ENCODE assay signal across 8 cellular contexts in genomic region chr11:114440121-114440860, GRCh38. TPM values are rescaled to one million over a fixed set of nuclear protein-coding genes. Genes with fewer than 3 reads are reported as not detected.
A peak's percentile ranks its signal among the peaks of the same experiment; 100 is the strongest.
DNase-seq lines count a peak whose midpoint lies in the region; ATAC-seq, FAIRE-seq and TF ChIP-seq lines count a peak whose summit lies in the region.

No MANE protein-coding gene starts in this region.

- H3K4me3 Mint-ChIP-seq in stimulated activated naive B cell treated with anti-CD40 and anti-IgM and Interleukin-4, amounts not matched to agents 10 μg/mL and 1 μg/mL and 100 μg/mL, for 72 hours, result peak overlapping the region; percentile 93 to 98

- no peaks in the 10 kb centered on the region for H3K27me3 ChIP-seq in ACC112 (ENCODE audit: insufficient read depth, low read length)

- H3K36me3 Mint-ChIP-seq in stimulated activated naive B cell treated with anti-CD40 and anti-IgM and Interleukin-4, amounts not matched to agents 10 μg/mL and 1 μg/mL and 100 μg/mL, for 72 hours, result peaks cover 0 to 23% of the 10 kb centered on the region in 2 donors

- peaks cover 23% of the 10 kb centered on the region for H3K4me1 ChIP-seq in ACC112 (ENCODE audit: control insufficient read depth, insufficient read depth, low read length, unreplicated experiment)

- FAIRE-seq in GM12891 (lab: Jason Lieb, UNC), result no peak

- peaks cover 23% of the 10 kb centered on the region; the same call in 1 of the 2 replicates for H3K36me3 ChIP-seq in ACC112 (ENCODE audit: insufficient read depth, low read length)

- DNase-seq in HFF-Myc (ENCODE audit: extremely low read depth, low read depth) (no peak), amniotic epithelial cell (ENCODE audit: low read depth) (peak; percentile 52), inferior parietal cortex (ENCODE audit: extremely low spot score) (peak; percentile 39), NCI-H1694 treated with DMSO at 0.1 percent for 48 hours (lab: John Stamatoyannopoulos, UW) (no peak), GM12891 (ENCODE audit: insufficient read length, low spot score) (no peak), DMS79 (lab: John Stamatoyannopoulos, UW) (no peak)
- no peak for DNase-seq in stimulated activated naive B cell treated with anti-CD40 and anti-IgM and Interleukin-4, amounts not matched to agents 10 μg/mL and 1 μg/mL and 100 μg/mL, for 72 hours

- no peaks in the 10 kb centered on the region for H3K9me3 Mint-ChIP-seq in stimulated activated naive B cell treated with anti-CD40 and anti-IgM and Interleukin-4, amounts not matched to agents 10 μg/mL and 1 μg/mL and 100 μg/mL, for 72 hours

- peaks cover 13 to 24% of the 10 kb centered on the region in 2 donors for H3K4me1 Mint-ChIP-seq in stimulated activated naive B cell treated with anti-CD40 and anti-IgM and Interleukin-4, amounts not matched to agents 10 μg/mL and 1 μg/mL and 100 μg/mL, for 72 hours

- TF ChIP-seq CTCF in HFF-Myc (IDR thresholded peaks at IDR 0.05; ENCODE audit: low read depth, low read length, missing control alignments), result no peak

- H3K27me3 Mint-ChIP-seq in stimulated activated naive B cell treated with anti-CD40 and anti-IgM and Interleukin-4, amounts not matched to agents 10 μg/mL and 1 μg/mL and 100 μg/mL, for 72 hours, result no peaks in the 10 kb centered on the region

- peak overlapping the region; percentile 96 for H3K27ac Mint-ChIP-seq in stimulated activated naive B cell treated with anti-CD40 and anti-IgM and Interleukin-4, amounts not matched to agents 10 μg/mL and 1 μg/mL and 100 μg/mL, for 72 hours

- H3K4me3 ChIP-seq in ACC112 (ENCODE audit: low read depth, low read length) (peak overlapping the region; percentile 88), HFF-Myc (replicated peaks; ENCODE audit: low read depth, low read length) (peak overlapping the region; percentile 97)

- peak overlapping the region; percentile 55 for H2AFZ ChIP-seq in ACC112 (ENCODE audit: low read length, unreplicated experiment)

- no peak for ATAC-seq in stimulated activated naive B cell treated with anti-CD40 and anti-IgM and Interleukin-4, amounts not matched to agents 10 μg/mL and 1 μg/mL and 100 μg/mL, for 72 hours (replicated peaks)

- peak overlapping the region; percentile 85 for H3K27ac ChIP-seq in ACC112 (ENCODE audit: low read depth, low read length)

- H3K79me2 ChIP-seq in ACC112 (ENCODE audit: control insufficient read depth, insufficient read depth, low read length, unreplicated experiment), result peaks cover 56% of the 10 kb centered on the region

- no peak for TF ChIP-seq POLR2A in GM12891 (IDR thresholded peaks at IDR 0.05; ENCODE audit: low read depth, low read length)

TF ChIP-seq in GM12891, 5 proteins besides CTCF, POLR2A, EP300 and RAD21:
- TF ChIP-seq POU2F2 (IDR thresholded peaks at IDR 0.05; ENCODE audit: low read depth, low read length), result no peak
- no peak for TF ChIP-seq POLR2AphosphoS5 (IDR thresholded peaks at IDR 0.05; ENCODE audit: low read depth, low read length)
- TF ChIP-seq SPI1 (IDR thresholded peaks at IDR 0.05; ENCODE audit: low read depth, low read length), result no peak
- no peak for TF ChIP-seq TAF1 (IDR thresholded peaks at IDR 0.05; ENCODE audit: low read depth, low read length)
- no peak for TF ChIP-seq PAX5 (IDR thresholded peaks at IDR 0.05; ENCODE audit: insufficient read depth, low read length, severe bottlenecking)
TF ChIP-seq in GM12891: peak in this region for 0.

RNA-seq across cellular contexts. Expression of gene REXO2, which starts 1.0 kb away (rescaled TPM):
- 6.3 TPM for polyA plus RNA-seq in GM12891 (2012; ENCODE audit: low read depth, missing spikeins)

RNA-seq across cellular contexts. Expression of gene RBM7, which starts 39.8 kb away (rescaled TPM):
- 15.1 TPM for polyA plus RNA-seq in GM12891 (2012; ENCODE audit: low read depth, missing spikeins)

RNA-seq across cellular contexts. Expression of gene C11orf71, which starts 40.0 kb away (rescaled TPM):
- 3.2 TPM for polyA plus RNA-seq in GM12891 (2012; ENCODE audit: low read depth, missing spikeins)

Comparison
In these comparisons a context has a peak if more than half of its experiments do, and no peak if none do; other contexts are left out.
1. DNase-seq: peak in amniotic epithelial cell (single experiment) and inferior parietal cortex (single experiment); none in HFF-Myc (single experiment), stimulated activated naive B cell treated with anti-CD40 and anti-IgM and Interleukin-4, amounts not matched to agents 10 μg/mL and 1 μg/mL and 100 μg/mL, for 72 hours (single experiment), NCI-H1694 treated with DMSO at 0.1 percent for 48 hours (single experiment), GM12891 (single experiment) and DMS79 (single experiment).